1 cellular context compared by ENCODE assay signal in genomic region chr11:455566-456147, GRCh38.
TF ChIP-seq lines count a peak whose summit lies in the region.

No MANE protein-coding gene starts in this region.

TF ChIP-seq in HepG2, 621 proteins besides CTCF, POLR2A, EP300 and RAD21:
- TF ChIP-seq MAZ (IDR thresholded peaks at IDR 0.05; ENCODE audit: borderline replicate concordance, low read depth, low read length) (no peak), MAZ (CRISPR knock-in tag; IDR thresholded peaks at IDR 0.05; ENCODE audit: low read depth) (no peak), ZSCAN9 (CRISPR knock-in tag; IDR thresholded peaks at IDR 0.05; ENCODE audit: borderline replicate concordance) (no peak), NR2C2 (CRISPR knock-in tag; IDR thresholded peaks at IDR 0.05; ENCODE audit: borderline replicate concordance) (no peak), HMG20B (CRISPR knock-in tag; conservative IDR thresholded peaks at IDR 0.05) (no peak), NFE2L1 (CRISPR knock-in tag; IDR thresholded peaks at IDR 0.05; ENCODE audit: borderline replicate concordance) (no peak), E2F2 (CRISPR knock-in tag; IDR thresholded peaks at IDR 0.05; ENCODE audit: borderline replicate concordance) (no peak), ISL2 (CRISPR knock-in tag; IDR thresholded peaks at IDR 0.05) (no peak), NKX3-1 (CRISPR knock-in tag; IDR thresholded peaks at IDR 0.05) (no peak), HOXA9 (CRISPR knock-in tag; IDR thresholded peaks at IDR 0.05; ENCODE audit: borderline replicate concordance) (no peak), MXI1 (IDR thresholded peaks at IDR 0.05; ENCODE audit: borderline replicate concordance, low read depth, low read length) (no peak), ZBTB10 (CRISPR knock-in tag; IDR thresholded peaks at IDR 0.05; ENCODE audit: borderline replicate concordance) (no peak), NR2F6 (IDR thresholded peaks at IDR 0.05) (no peak), NR2F6 (CRISPR knock-in tag; IDR thresholded peaks at IDR 0.05) (no peak), FOXK2 (IDR thresholded peaks at IDR 0.05) (no peak)
